8 cellular contexts compared by ENCODE assay signal in genomic region chrX:1658083-1658463, GRCh38. TPM values are rescaled to one million over a fixed set of nuclear protein-coding genes. Genes with fewer than 3 reads are reported as not detected.
DNase-seq lines count a peak whose midpoint lies in the region; ATAC-seq and TF ChIP-seq lines count a peak whose summit lies in the region.
"Had no signal": no experiment of that assay in that cellular context is flagged by ENCODE, and none has a peak within 500 bp of the region (broad histone marks: within the 10 kb centered on the region; RNA-seq: fewer than 3 reads in every experiment).

No MANE protein-coding gene starts in this region.

- peak; percentile 31 for ATAC-seq in GM19043 (IDR thresholded peaks at IDR 0.05; ENCODE audit: low read depth, unreplicated experiment)
- peak; percentile 1 for ATAC-seq in HG03196 (IDR thresholded peaks at IDR 0.05; ENCODE audit: unreplicated experiment)
- peak; percentile 12 for ATAC-seq in activated T-helper 17 cell treated with anti-CD3 and anti-CD28 coated beads, Interleukin-2, amount 50 U/mL, for 72 hours (replicated peaks)
- no peak for ATAC-seq in GM19467 (IDR thresholded peaks at IDR 0.05; ENCODE audit: unreplicated experiment)

- H3K4me1 Mint-ChIP-seq in activated T-helper 17 cell treated with anti-CD3 and anti-CD28 coated beads, Interleukin-2, amount 50 U/mL, for 72 hours = peaks cover 20% of the 10 kb centered on the region
- peaks cover 34% of the 10 kb centered on the region for H3K4me1 Mint-ChIP-seq in nephron progenitor cell

- no peaks in the 10 kb centered on the region for H3K9me3 Mint-ChIP-seq in activated T-helper 17 cell treated with anti-CD3 and anti-CD28 coated beads, Interleukin-2, amount 50 U/mL, for 72 hours
- H3K9me3 Mint-ChIP-seq in nephron progenitor cell = peaks cover 22% of the 10 kb centered on the region

- H3K36me3 Mint-ChIP-seq in activated T-helper 17 cell treated with anti-CD3 and anti-CD28 coated beads, Interleukin-2, amount 50 U/mL, for 72 hours (ENCODE audit: low read depth) = peaks cover 41% of the 10 kb centered on the region
- H3K36me3 Mint-ChIP-seq in nephron progenitor cell (ENCODE audit: low read depth) = peaks cover 4% of the 10 kb centered on the region

- no peak overlapping the region for H3K27ac ChIP-seq in uterus

- no peaks in the 10 kb centered on the region for H3K27me3 ChIP-seq in uterus

- peak overlapping the region; percentile 96 for H3K27ac Mint-ChIP-seq in activated T-helper 17 cell treated with anti-CD3 and anti-CD28 coated beads, Interleukin-2, amount 50 U/mL, for 72 hours
- peak overlapping the region; percentile 99 for H3K27ac Mint-ChIP-seq in nephron progenitor cell

- no peaks in the 10 kb centered on the region for H3K36me3 ChIP-seq in uterus
- H3K36me3 ChIP-seq: heart left ventricle had no signal

- peak overlapping the region; percentile 83 for H3K4me3 Mint-ChIP-seq in activated T-helper 17 cell treated with anti-CD3 and anti-CD28 coated beads, Interleukin-2, amount 50 U/mL, for 72 hours
- peak overlapping the region; percentile 78 for H3K4me3 Mint-ChIP-seq in nephron progenitor cell

- DNase-seq in nephron progenitor cell = peak; percentile 43
- DNase-seq in uterus = no peak
- no peak for DNase-seq in kidney tubule cell (ENCODE audit: low spot score)

- TF ChIP-seq CTCF in nephron progenitor cell (IDR thresholded peaks at IDR 0.05) (no peak), uterus (IDR thresholded peaks at IDR 0.05) (no peak)

- no peak for TF ChIP-seq POLR2A in uterus (IDR thresholded peaks at IDR 0.05)

- no peaks in the 10 kb centered on the region for H3K9me3 ChIP-seq in uterus
- H3K9me3 ChIP-seq: heart left ventricle had no signal

- H3K27me3 Mint-ChIP-seq in activated T-helper 17 cell treated with anti-CD3 and anti-CD28 coated beads, Interleukin-2, amount 50 U/mL, for 72 hours = no peaks in the 10 kb centered on the region
- peaks cover 4% of the 10 kb centered on the region for H3K27me3 Mint-ChIP-seq in nephron progenitor cell (ENCODE audit: low read depth, poor library complexity)

- H3K4me1 ChIP-seq in uterus = no peaks in the 10 kb centered on the region

- H3K4me3 ChIP-seq in uterus = no peak overlapping the region

- intact Hi-C loops in uterus (cut with DNase I; ENCODE audit: low total_unique reads) = loop anchor here (10.0 kb wide), 1 partner anchor 937 kb away; no protein-coding TSS in a partner anchor

RNA-seq across cellular contexts. Expression of gene ASMT, which starts 43.2 kb away (rescaled TPM):
- 1 to 10 TPM; 2.0 to 8.9 TPM for total RNA-seq in activated T-helper 17 cell treated with anti-CD3 and anti-CD28 coated beads, Interleukin-2, amount 50 U/mL, for 72 hours
- 1 to 10 TPM in 1 of 4 donors, under 1 TPM in 1, not detected in 2; 0.21 to 2.6 TPM for total RNA-seq in uterus
- total RNA-seq: heart left ventricle had no signal
